ENCODE assay signal across 11 cellular contexts in genomic region chr14:24427537-24428508, GRCh38. TPM values are rescaled to one million over a fixed set of nuclear protein-coding genes. Genes with fewer than 3 reads are reported as not detected.
DNase-seq lines count a peak whose midpoint lies in the region; ATAC-seq and TF ChIP-seq lines count a peak whose summit lies in the region.
"Had no signal": no experiment of that assay in that cellular context is flagged by ENCODE, and none has a peak within 500 bp of the region (broad histone marks: within the 10 kb centered on the region; RNA-seq: fewer than 3 reads in every experiment).

No MANE protein-coding gene starts in this region.

- H3K4me3 Mint-ChIP-seq in natural killer cell = peak overlapping the region; percentile 55

- TF ChIP-seq CTCF in colonic mucosa (IDR thresholded peaks at IDR 0.05) (no peak), natural killer cell (IDR thresholded peaks at IDR 0.05) (no peak), upper lobe of right lung (IDR thresholded peaks at IDR 0.05) (no peak)

- H3K4me1 Mint-ChIP-seq in natural killer cell = peaks cover 14 to 26% of the 10 kb centered on the region in 2 donors

- H3K27ac Mint-ChIP-seq in natural killer cell = peak overlapping the region in 1 of 2 donors; percentile 97

- H3K27me3 ChIP-seq in BLaER1 treated with 17β-estradiol and CSF1 and Interleukin-3, amounts not matched to agents 10 nM and 100 nM = peaks cover 0 to 4% (median 0%) of the 10 kb centered on the region in 11 experiments; a peak in 1 of 22 replicates
- H3K27me3 ChIP-seq in H7 (ENCODE audit: control insufficient read depth, insufficient read depth, low read length) (peaks cover 13% of the 10 kb centered on the region), colonic mucosa (no peaks in the 10 kb centered on the region), upper lobe of right lung (no peaks in the 10 kb centered on the region)

- ATAC-seq in natural killer cell (no peak), upper lobe of right lung (no peak)

- DNase-seq in H7 (peak; percentile 39), colonic mucosa (no peak), natural killer cell (no peak), upper lobe of right lung (no peak), NCI-H2081 treated with DMSO at 0.1 percent for 48 hours (lab: John Stamatoyannopoulos, UW) (no peak), NCI-H2196 treated with DMSO at 0.1 percent for 48 hours (lab: John Stamatoyannopoulos, UW; ENCODE audit: unreplicated experiment) (no peak), NCI-H526 (lab: John Stamatoyannopoulos, UW) (no peak)
- DNase-seq: effector CD4-positive, alpha-beta T cell; foreskin fibroblast; MM.1S had no signal

- H3K9me3 Mint-ChIP-seq in natural killer cell = no peaks in the 10 kb centered on the region

- no peaks in the 10 kb centered on the region for H3K36me3 Mint-ChIP-seq in natural killer cell

- peak overlapping the region in 7 of 11 experiments; percentile 8 to 49 (median 36); a peak in 9 of 22 replicates for H3K27ac ChIP-seq in BLaER1 treated with 17β-estradiol and CSF1 and Interleukin-3, amounts not matched to agents 10 nM and 100 nM
- H3K27ac ChIP-seq in colonic mucosa (peak overlapping the region; percentile 79), upper lobe of right lung (no peak overlapping the region)

- H3K4me3 ChIP-seq in BLaER1 treated with 17β-estradiol and CSF1 and Interleukin-3, amounts not matched to agents 10 nM and 100 nM = no peak overlapping the region
- H3K4me3 ChIP-seq in H7 (ENCODE audit: insufficient read depth, low read depth, low read length) = no peak overlapping the region
- no peak overlapping the region for H3K4me3 ChIP-seq in colonic mucosa
- no peak overlapping the region for H3K4me3 ChIP-seq in upper lobe of right lung

- H4K20me1 ChIP-seq in BLaER1 treated with 17β-estradiol and CSF1 and Interleukin-3, amounts not matched to agents 10 nM and 100 nM = peaks cover 4 to 23% (median 19%) of the 10 kb centered on the region in 11 experiments; a peak in 15 of 22 replicates

- H3K36me3 ChIP-seq in BLaER1 treated with 17β-estradiol and CSF1 and Interleukin-3, amounts not matched to agents 10 nM and 100 nM = peaks cover 9 to 10% (median 9%) of the 10 kb centered on the region in 11 experiments
- H3K36me3 ChIP-seq in H7 (replicated peaks; ENCODE audit: control insufficient read depth, insufficient read depth, low read length) (no peaks in the 10 kb centered on the region; the same call in none of the 2 replicates), colonic mucosa (peaks cover 3% of the 10 kb centered on the region), upper lobe of right lung (peaks cover 10% of the 10 kb centered on the region)

- peak overlapping the region in 2 of 11 experiments; percentile 19 to 98; a peak in 4 of 22 replicates for H3K9ac ChIP-seq in BLaER1 treated with 17β-estradiol and CSF1 and Interleukin-3, amounts not matched to agents 10 nM and 100 nM
- peak overlapping the region in 1 of 2 donors; percentile 63 for H3K9ac ChIP-seq in colonic mucosa (ENCODE audit: low read depth in 2 of 2, low read length in 2 of 2)

- intact Hi-C loops in colonic mucosa (cut with DNase I) (no loop called here), natural killer cell (cut with micrococcal nuclease) (no loop called here), upper lobe of right lung (cut with DNase I) (loop anchor here (5.0 kb wide), 1 partner anchor 61 kb away; the partner anchor contains the start of gene NFATC4)

- peaks cover 59 to 89% (median 81%) of the 10 kb centered on the region in 10 experiments for H3K4me1 ChIP-seq in BLaER1 treated with 17β-estradiol and CSF1 and Interleukin-3, amounts not matched to agents 10 nM and 100 nM
- H3K4me1 ChIP-seq in colonic mucosa (peaks cover 25% of the 10 kb centered on the region), upper lobe of right lung (peaks cover 47% of the 10 kb centered on the region)

- H3K27me3 Mint-ChIP-seq in natural killer cell (ENCODE audit: low read depth in 2 of 2) = no peaks in the 10 kb centered on the region

- peak overlapping the region; percentile 26 to 99 (median 98) for H3K4me2 ChIP-seq in BLaER1 treated with 17β-estradiol and CSF1 and Interleukin-3, amounts not matched to agents 10 nM and 100 nM

- H3K9me3 ChIP-seq in BLaER1 treated with 17β-estradiol and CSF1 and Interleukin-3, amounts not matched to agents 10 nM and 100 nM (replicated peaks in 1 of 11) = no peaks in the 10 kb centered on the region
- no peaks in the 10 kb centered on the region for H3K9me3 ChIP-seq in colonic mucosa
- no peaks in the 10 kb centered on the region for H3K9me3 ChIP-seq in upper lobe of right lung

RNA-seq across cellular contexts. Expression of gene CBLN3, which starts 1.6 kb away (rescaled TPM):
- 0.24 and 1.5 TPM in 2 replicates for total RNA-seq in H7 (2014; rRNA removed; shearing (Covaris generic))
- 1 to 10 TPM; 1.8 to 2.0 TPM for total RNA-seq in colonic mucosa
- total RNA-seq in natural killer cell = 1 to 10 TPM in 2 of 3 donors, under 1 TPM in 1; 0.75 to 1.5 (median 1.1) TPM
- 2.9 TPM for total RNA-seq in upper lobe of right lung

RNA-seq across cellular contexts. Expression of gene KHNYN, which starts 1.9 kb away (rescaled TPM):
- 24.8 and 27.4 TPM in 2 replicates for total RNA-seq in H7 (2014; rRNA removed; shearing (Covaris generic))
- total RNA-seq in colonic mucosa (10 to 100 TPM; 82.6 to 90.4 TPM), natural killer cell (100 to 1,000 TPM; 106 to 141 (median 116) TPM), upper lobe of right lung (56.2 TPM)

RNA-seq across cellular contexts. Expression of gene SDR39U1, which starts 14.8 kb away (rescaled TPM):
- 23.5 and 26.7 TPM in 2 replicates for total RNA-seq in H7 (2014; rRNA removed; shearing (Covaris generic))
- total RNA-seq in colonic mucosa (10 to 100 TPM; 32.5 to 40.9 TPM), natural killer cell (100 to 1,000 TPM in 2 of 3 donors, 10 to 100 TPM in 1; 97.1 to 106 (median 100) TPM), upper lobe of right lung (61.6 TPM)

RNA-seq across cellular contexts. Expression of gene NYNRIN, which starts 29.0 kb away (rescaled TPM):
- total RNA-seq in H7 (2014; rRNA removed; shearing (Covaris generic)) = 3.6 and 6.1 TPM in 2 replicates
- total RNA-seq in colonic mucosa (10 to 100 TPM; 13.0 to 26.7 TPM), natural killer cell (under 1 TPM; 0.23 to 0.53 (median 0.42) TPM), upper lobe of right lung (16.6 TPM)

RNA-seq across cellular contexts. Expression of gene NFATC4, which starts 59.8 kb away (rescaled TPM):
- 12.2 and 28.3 TPM in 2 replicates for total RNA-seq in H7 (2014; rRNA removed; shearing (Covaris generic))
- total RNA-seq in colonic mucosa (10 to 100 TPM; 11.2 to 24.0 TPM), natural killer cell (not detected), upper lobe of right lung (42.5 TPM)
